10 cellular contexts compared by ENCODE assay signal in the genomic region with DNA sequence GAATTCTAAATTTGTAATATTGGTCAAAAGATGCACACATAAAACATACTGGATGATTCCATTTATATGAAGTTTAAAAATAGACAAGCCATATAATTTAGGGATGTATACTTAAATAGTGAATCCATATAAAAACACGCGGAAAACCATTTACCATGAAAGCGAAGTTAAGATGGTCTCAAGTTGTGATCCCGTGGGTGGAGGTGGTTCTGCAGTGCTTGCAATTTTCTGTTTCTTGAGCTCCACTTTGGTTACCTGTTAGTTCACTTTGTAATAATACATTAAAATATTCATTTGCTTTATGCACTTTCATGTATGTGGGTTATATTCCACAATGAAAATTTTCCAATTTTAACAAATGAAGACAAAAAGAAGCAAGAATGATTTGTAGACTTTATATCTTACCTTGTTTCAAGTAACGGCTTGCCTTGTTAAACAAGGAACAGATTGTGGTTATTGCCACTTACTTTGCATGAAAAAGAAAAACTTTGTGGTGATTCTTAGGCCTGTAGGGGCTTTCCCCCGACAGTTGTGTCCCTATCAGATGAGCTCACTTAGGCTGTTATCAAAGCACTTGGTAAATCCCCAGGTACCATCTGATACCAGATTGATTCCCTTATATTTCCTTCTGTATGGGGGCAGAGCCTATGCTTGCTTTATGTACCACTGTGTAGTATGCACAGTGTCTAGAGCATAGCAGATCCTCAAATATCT. TPM values are rescaled to one million over a fixed set of nuclear protein-coding genes. Genes with fewer than 3 reads are reported as not detected.
DNase-seq lines count a peak whose midpoint lies in the region; ATAC-seq lines count a peak whose summit lies in the region.
"Had no signal": no experiment of that assay in that cellular context is flagged by ENCODE, and none has a peak within 500 bp of the region (broad histone marks: within the 10 kb centered on the region; RNA-seq: fewer than 3 reads in every experiment).

No MANE protein-coding gene starts in this region.

- no peak overlapping the region for H3K9ac ChIP-seq in GM23248

- H3K79me2 ChIP-seq in GM23248 (ENCODE audit: insufficient read depth) = no peaks in the 10 kb centered on the region

- no peaks in the 10 kb centered on the region for H3F3A ChIP-seq in GM23248 (ENCODE audit: insufficient read depth)

- no peaks in the 10 kb centered on the region for H3K9me3 ChIP-seq in GM23248 (ENCODE audit: low read depth)

- in situ Hi-C loops in GM23248 (cut with MboI) = no loop called here

- no peak for DNase-seq in activated CD4-positive, CD25-positive, alpha-beta regulatory T cell treated with anti-CD3 and anti-CD28 coated beads, Interleukin-2, amount 50 U/mL, for 72 hours
- DNase-seq in germinal center (ENCODE audit: low spot score) (peak; percentile 49), NCI-H774 (lab: John Stamatoyannopoulos, UW) (no peak), NCI-H1092 treated with DMSO at 0.1 percent for 48 hours (lab: John Stamatoyannopoulos, UW) (no peak), GM23248 (no peak)
- DNase-seq: left ventricle myocardium superior had no signal

- H3K27ac ChIP-seq in GM23248 = no peak overlapping the region
- H3K27ac ChIP-seq: 22Rv1 had no signal

- WGBS in GM23248 (ENCODE audit: low coverage in 1 of 2, low lambda C conversion rate in 2 of 2, missing lambda C conversion rate in 2 of 2), 2 experiments = 73 to 74% methylated on average over 6 of the region's 6 CpGs

- peak; percentile 96 to 99 for ATAC-seq in activated CD4-positive, CD25-positive, alpha-beta regulatory T cell treated with anti-CD3 and anti-CD28 coated beads, Interleukin-2, amount 50 U/mL, for 24 hours
- peak; percentile 99 for ATAC-seq in GM21528 (IDR thresholded peaks at IDR 0.05; ENCODE audit: low FRiP score, unreplicated experiment)
- peak; percentile 100 for ATAC-seq in HG03432 (IDR thresholded peaks at IDR 0.05; ENCODE audit: unreplicated experiment)
- ATAC-seq: left ventricle myocardium superior had no signal

- no peak overlapping the region for H2AFZ ChIP-seq in GM23248

- 0 out of 2 replicates have a peak, but pooled peaks cover 4% of the 10 kb centered on the region for H3K27me3 ChIP-seq in GM23248 (replicated peaks; ENCODE audit: insufficient read depth)

- H3K4me3 ChIP-seq in GM23248 = no peak overlapping the region

- no peaks in the 10 kb centered on the region for H4K20me1 ChIP-seq in GM23248 (ENCODE audit: insufficient read depth)

- H3K4me2 ChIP-seq in GM23248 (ENCODE audit: unreplicated experiment) = no peak overlapping the region

- H3K9me2 ChIP-seq in GM23248 (ENCODE audit: insufficient read depth) = no peaks in the 10 kb centered on the region

- H3K36me3 ChIP-seq in GM23248 (ENCODE audit: low read depth) = no peaks in the 10 kb centered on the region; the same call in 1 of the 2 replicates

- no peaks in the 10 kb centered on the region for H3K4me1 ChIP-seq in GM23248 (ENCODE audit: insufficient read depth)

RNA-seq across cellular contexts. Expression of a gene that starts 12.2 kb away (rescaled TPM):
- total RNA-seq in GM23248 (2014; rRNA removed; shearing (Covaris generic)) = not detected in 2 replicates
- polyA plus RNA-seq in GM23248 (2016; fragmentation: Nextera tagmentation; extraction: Ambion mirVana) = not detected in 2 replicates
- total RNA-seq: left ventricle myocardium superior had no signal

RNA-seq across cellular contexts. Expression of a gene that starts 32.6 kb away (rescaled TPM):
- 24.0 and 35.8 TPM in 2 replicates for total RNA-seq in GM23248 (2014; rRNA removed; shearing (Covaris generic))
- polyA plus RNA-seq in GM23248 (2016; fragmentation: Nextera tagmentation; extraction: Ambion mirVana) = 25.0 and 30.5 TPM in 2 replicates

RNA-seq across cellular contexts. Expression of a gene that starts 58.4 kb away (rescaled TPM):
- total RNA-seq in GM23248 (2014; rRNA removed; shearing (Covaris generic)) = not detected in 2 replicates
- not detected in 2 replicates for polyA plus RNA-seq in GM23248 (2016; fragmentation: Nextera tagmentation; extraction: Ambion mirVana)
- total RNA-seq: left ventricle myocardium superior had no signal
